In genomic region chr15:55337160-55337559, GRCh38 we compare ENCODE assay signal across 25 cellular contexts.
"Had no signal": no experiment of that assay in that cellular context is flagged by ENCODE, and none has a peak within 500 bp of the region (broad histone marks: within the 10 kb centered on the region; RNA-seq: fewer than 3 reads in every experiment).

No MANE protein-coding gene starts in this region.

- H3K27me3 Mint-ChIP-seq: naive thymus-derived CD4-positive, alpha-beta T cell; natural killer cell treated with Interleukin-12 subunit alpha and Interleukin-12 subunit beta and Interleukin-15 and Interleukin-18, amount 100 ng/mL, for 72 hours; progenitor cell of endocrine pancreas; stimulated activated memory B cell treated with anti-CD40 and anti-IgM and Interleukin-4, amounts not matched to agents 10 μg/mL and 1 μg/mL and 100 μg/mL, for 72 hours; stimulated activated naive CD8-positive, alpha-beta T cell treated with anti-CD3 and anti-CD28 coated beads, Interleukin-15, amount 100 ng/mL, for 72 hours had no signal

- DNase-seq: hippocampal formation; kidney glomerular epithelial cell; left cardiac atrium; left lung; midbrain; mucosa of descending colon; naive thymus-derived CD4-positive, alpha-beta T cell; ovary; right lobe of liver; stimulated activated CD4-positive, alpha-beta T cell treated with anti-CD3 and anti-CD28 coated beads, Interleukin-1b, Interleukin-23, amount 100 ng/mL, for 48 hours; stimulated activated CD4-positive, alpha-beta T cell treated with anti-CD3 and anti-CD28 coated beads, Interleukin-2, amount 100 ng/mL, for 48 hours; stimulated activated CD4-positive, alpha-beta T cell treated with anti-CD3 and anti-CD28 coated beads, Interleukin-4, amount 100 ng/mL, for 4 hours; stimulated activated CD8-positive, alpha-beta memory T cell treated with anti-CD3 and anti-CD28 coated beads, Interleukin-4, amount 100 ng/mL, for 48 hours; stimulated activated naive CD4-positive, alpha-beta T cell treated with Interleukin-2 at 50 U/mL for 16 hours; stimulated activated naive CD8-positive, alpha-beta T cell treated with anti-CD3 and anti-CD28 coated beads, Interleukin-15, amount 100 ng/mL, for 72 hours; substantia nigra; upper lobe of left lung had no signal

- H3K36me3 ChIP-seq: ovary, right lobe of liver had no signal

- H3K9me3 ChIP-seq: left lung, mucosa of descending colon, ovary, right atrium auricular region, right lobe of liver, tibial nerve, upper lobe of left lung, vagina had no signal

- H3K4me2 ChIP-seq: smooth muscle cell had no signal

- H3K27ac Mint-ChIP-seq: naive thymus-derived CD4-positive, alpha-beta T cell; natural killer cell treated with Interleukin-12 subunit alpha and Interleukin-12 subunit beta and Interleukin-15 and Interleukin-18, amount 100 ng/mL, for 72 hours; progenitor cell of endocrine pancreas; stimulated activated memory B cell treated with anti-CD40 and anti-IgM and Interleukin-4, amounts not matched to agents 10 μg/mL and 1 μg/mL and 100 μg/mL, for 72 hours had no signal

- H3K9me3 Mint-ChIP-seq: naive thymus-derived CD4-positive, alpha-beta T cell; natural killer cell treated with Interleukin-12 subunit alpha and Interleukin-12 subunit beta and Interleukin-15 and Interleukin-18, amount 100 ng/mL, for 72 hours; stimulated activated memory B cell treated with anti-CD40 and anti-IgM and Interleukin-4, amounts not matched to agents 10 μg/mL and 1 μg/mL and 100 μg/mL, for 72 hours; stimulated activated naive CD8-positive, alpha-beta T cell treated with anti-CD3 and anti-CD28 coated beads, Interleukin-15, amount 100 ng/mL, for 72 hours had no signal

- H3K4me1 Mint-ChIP-seq: naive thymus-derived CD4-positive, alpha-beta T cell; stimulated activated memory B cell treated with anti-CD40 and anti-IgM and Interleukin-4, amounts not matched to agents 10 μg/mL and 1 μg/mL and 100 μg/mL, for 72 hours; stimulated activated naive CD8-positive, alpha-beta T cell treated with anti-CD3 and anti-CD28 coated beads, Interleukin-15, amount 100 ng/mL, for 72 hours had no signal

- H3K27me3 ChIP-seq: left lung, ovary, right atrium auricular region, right lobe of liver, tibial nerve, upper lobe of left lung, vagina had no signal

- H3K4me1 ChIP-seq: left lung, right atrium auricular region, right lobe of liver, tibial nerve, upper lobe of left lung, vagina had no signal

- H3K27ac ChIP-seq: left lung, ovary, right atrium auricular region, right lobe of liver, tibial nerve, upper lobe of left lung, vagina had no signal

- H3K4me3 ChIP-seq: left lung, lung, mucosa of descending colon, ovary, right atrium auricular region, right lobe of liver, smooth muscle cell, tibial nerve, upper lobe of left lung, vagina had no signal

- ATAC-seq: left cardiac atrium; left lung; mucosa of descending colon; naive thymus-derived CD4-positive, alpha-beta T cell; natural killer cell treated with Interleukin-12 subunit alpha and Interleukin-12 subunit beta and Interleukin-15 and Interleukin-18, amount 100 ng/mL, for 72 hours; stimulated activated memory B cell treated with anti-CD40 and anti-IgM and Interleukin-4, amounts not matched to agents 10 μg/mL and 1 μg/mL and 100 μg/mL, for 72 hours; stimulated activated naive CD8-positive, alpha-beta T cell treated with anti-CD3 and anti-CD28 coated beads, Interleukin-15, amount 100 ng/mL, for 72 hours had no signal

- H3K4me3 Mint-ChIP-seq: naive thymus-derived CD4-positive, alpha-beta T cell; natural killer cell treated with Interleukin-12 subunit alpha and Interleukin-12 subunit beta and Interleukin-15 and Interleukin-18, amount 100 ng/mL, for 72 hours; stimulated activated memory B cell treated with anti-CD40 and anti-IgM and Interleukin-4, amounts not matched to agents 10 μg/mL and 1 μg/mL and 100 μg/mL, for 72 hours; stimulated activated naive CD8-positive, alpha-beta T cell treated with anti-CD3 and anti-CD28 coated beads, Interleukin-15, amount 100 ng/mL, for 72 hours had no signal
